Comparison of ENCODE assay signal across 8 cellular contexts in the genomic region with DNA sequence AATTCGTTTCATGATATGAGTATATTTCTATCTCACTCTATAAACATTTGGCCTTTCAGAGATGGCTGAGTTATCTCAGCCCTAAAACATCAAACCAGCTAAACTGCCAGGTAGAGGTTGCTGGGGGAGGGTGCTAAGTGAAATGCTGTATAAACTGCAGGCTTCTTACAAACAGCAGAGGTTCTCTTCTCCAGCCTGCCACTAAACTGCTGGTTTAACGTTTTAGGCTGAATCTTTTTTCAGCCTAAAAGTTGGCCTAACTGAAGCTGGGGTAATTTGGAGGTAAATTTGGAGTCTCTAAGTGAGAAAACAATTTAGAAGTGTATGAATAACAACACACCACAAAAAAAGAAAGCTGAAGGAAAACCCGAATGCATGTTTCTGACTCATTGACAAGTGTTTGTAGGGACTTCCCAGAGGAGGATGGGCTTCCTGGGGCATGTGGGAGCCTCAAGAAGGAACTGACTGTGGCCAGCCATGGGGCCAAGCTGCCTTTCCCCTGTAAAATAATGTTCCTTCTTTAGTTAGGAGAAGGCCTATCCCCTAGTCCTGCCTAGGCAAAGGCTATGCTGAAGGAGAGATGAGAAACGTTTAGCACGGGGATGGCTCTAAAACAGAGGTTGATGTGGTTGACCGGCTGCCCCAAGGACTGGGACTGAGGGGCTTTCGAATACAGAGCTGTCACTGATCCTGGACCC. TPM values are rescaled to one million over a fixed set of nuclear protein-coding genes. Genes with fewer than 3 reads are reported as not detected.
DNase-seq lines count a peak whose midpoint lies in the region; ATAC-seq, FAIRE-seq and TF ChIP-seq lines count a peak whose summit lies in the region.

No MANE protein-coding gene starts in this region.

- ATAC-seq in HG02840 (IDR thresholded peaks at IDR 0.05; ENCODE audit: low FRiP score, unreplicated experiment) (peak; percentile 46), psoas muscle (no peak)

- no peak overlapping the region for H3K56ac ChIP-seq in H1 (replicated peaks; ENCODE audit: insufficient read length, low read depth, low read length)

- no peak overlapping the region for H3K4ac ChIP-seq in H1 (replicated peaks; ENCODE audit: insufficient read length, low read depth, low read length)

- H3K79me1 ChIP-seq in H1 (ENCODE audit: low read depth, low read length), result no peaks in the 10 kb centered on the region

- H3K36me3 ChIP-seq in H1 (ENCODE audit: control insufficient read depth in 2 of 4, insufficient read depth in 4 of 4, low read length in 3 of 4), result no peaks in the 10 kb centered on the region
- H3K36me3 ChIP-seq in psoas muscle (ENCODE audit: insufficient read depth in 1 of 2, low read depth in 1 of 2), result no peaks in the 10 kb centered on the region

- no peak overlapping the region for H2AK5ac ChIP-seq in H1 (ENCODE audit: low read depth, low read length)

- POLR2A ChIA-PET in H1 (lab: Charles Lee; ENCODE audit: partially characterized antibody), result no interaction called here

- TF ChIP-seq CTCF in H1 (IDR thresholded peaks at IDR 0.05; ENCODE audit: control extremely low read depth in 1 of 3, insufficient read depth in 1 of 3, low read depth in 1 of 3, low read length in 3 of 3) (no peak), psoas muscle (IDR thresholded peaks at IDR 0.05) (no peak)

- no peak overlapping the region for H2BK20ac ChIP-seq in H1 (ENCODE audit: low read length)

- no peak for TF ChIP-seq POLR2A in H1 (IDR thresholded peaks at IDR 0.05; ENCODE audit: control extremely low read depth in 1 of 2, low read depth in 2 of 2, low read length in 2 of 2)

- H3K4me1 ChIP-seq in H1 (replicated peaks in 1 of 4; ENCODE audit: control insufficient read depth in 3 of 4, insufficient read depth in 4 of 4, low read length in 3 of 4), result peaks cover 0 to 4% (median under 1%) of the 10 kb centered on the region in 4 experiments; a peak in 3 of 7 replicates
- no peaks in the 10 kb centered on the region for H3K4me1 ChIP-seq in psoas muscle

- no peak overlapping the region for H4K91ac ChIP-seq in H1 (replicated peaks; ENCODE audit: insufficient read length, low read length)

- no peaks in the 10 kb centered on the region for H3K27me3 ChIP-seq in H1 (replicated peaks in 1 of 4; ENCODE audit: control insufficient read depth in 3 of 4, extremely low read depth in 1 of 4, insufficient read depth in 3 of 4, low read length in 3 of 4)
- H3K27me3 ChIP-seq in psoas muscle (ENCODE audit: insufficient read depth in 3 of 3, low read length in 2 of 3), result no peaks in the 10 kb centered on the region

- H3K14ac ChIP-seq in H1 (ENCODE audit: insufficient read length), result no peak overlapping the region

- TF ChIP-seq EP300 in H1 (IDR thresholded peaks at IDR 0.05; ENCODE audit: borderline replicate concordance in 1 of 2, low read depth in 2 of 2, low read length in 2 of 2), result no peak

- TF ChIP-seq RAD21 in H1 (IDR thresholded peaks at IDR 0.05 in 1 of 2, conservative IDR thresholded peaks at IDR 0.05 in 1 of 2; ENCODE audit: low read depth in 2 of 2, low read length in 2 of 2), result no peak

- H3K4me3 ChIP-seq in H1 (ENCODE audit: extremely low read depth in 1 of 4, insufficient read depth in 2 of 4, low read depth in 3 of 4, low read length in 4 of 4), result no peak overlapping the region
- H3K4me3 ChIP-seq in psoas muscle, result no peak overlapping the region

- no peaks in the 10 kb centered on the region for H4K20me1 ChIP-seq in H1 (replicated peaks in 1 of 2; ENCODE audit: control insufficient read depth in 1 of 2, insufficient read depth in 2 of 2, low read length in 2 of 2)

- H2AFZ ChIP-seq in H1 (ENCODE audit: low read length), result peak overlapping the region; percentile 63

- H3K27ac ChIP-seq in H1 (ENCODE audit: low read depth, low read length) (no peak overlapping the region), psoas muscle (no peak overlapping the region)

- 0 out of 7 replicates have a peak overlapping the region, but pooled peaks of 1 of the 4 experiments have one; percentile 21 for H3K9ac ChIP-seq in H1 (replicated peaks in 1 of 4; ENCODE audit: extremely low read depth in 1 of 4, low read depth in 3 of 4, low read length in 3 of 4)

- H2BK120ac ChIP-seq in H1 (replicated peaks; ENCODE audit: low read depth, low read length), result no peak overlapping the region

- no peak overlapping the region for H2BK15ac ChIP-seq in H1 (ENCODE audit: low read length)

- WGBS in H1 (ENCODE audit: extremely low coverage in 1 of 2, insufficient coverage in 1 of 2, insufficient read length in 1 of 2, insufficient replicate concordance in 2 of 2, low coverage in 1 of 2, low lambda C conversion rate in 2 of 2, missing lambda C conversion rate in 1 of 2), 2 experiments, result 78% methylated on average over 7 of the region's 7 CpGs; no CpG with 5 or more reads in 1 of the 2 experiments
- WGBS in psoas muscle, 3 donors, result 66 to 75% (median 71%) methylated on average over 7 of the region's 7 CpGs

- CTCF ChIA-PET in H1 (lab: Charles Lee; ENCODE audit: partially characterized antibody), result interaction anchor here (0.7 to 5.2 kb wide), 13 partner anchors 9 to 385 kb away, joined by 3 to 38 read pairs (median 4); no protein-coding TSS in a partner anchor

- no peaks in the 10 kb centered on the region for H3K23me2 ChIP-seq in H1 (ENCODE audit: low read depth, low read length)

- intact Hi-C loops in psoas muscle (cut with DNase I), result no loop called here

- H3K79me2 ChIP-seq in H1 (ENCODE audit: control insufficient read depth in 1 of 2, insufficient read depth in 2 of 2, low read length in 2 of 2), result no peaks in the 10 kb centered on the region

- no peak overlapping the region for H2BK12ac ChIP-seq in H1 (ENCODE audit: low read depth, low read length)

- no peak overlapping the region for H3K18ac ChIP-seq in H1 (ENCODE audit: extremely low read depth, low read length)

- no peak overlapping the region for H4K8ac ChIP-seq in H1 (ENCODE audit: extremely low read depth, insufficient read depth, low read length)

- no peak overlapping the region for H3K23ac ChIP-seq in H1 (ENCODE audit: insufficient read length)

- no peaks in the 10 kb centered on the region for H3K9me3 ChIP-seq in H1 (ENCODE audit: insufficient read depth in 2 of 2, low read depth in 1 of 2, low read length in 1 of 2)
- no peaks in the 10 kb centered on the region for H3K9me3 ChIP-seq in psoas muscle

- H4K5ac ChIP-seq in H1 (ENCODE audit: insufficient read length, low read depth, low read length), result no peak overlapping the region

- DNase-seq in GM18507 (ENCODE audit: extremely low spot score, insufficient read length, low read depth) (peak; percentile 22), T-helper 22 cell (ENCODE audit: low read depth) (peak; percentile 1), H1 (ENCODE audit: low read depth in 1 of 2, low spot score in 2 of 2) (no peak), psoas muscle (no peak), NAMALWA (ENCODE audit: low spot score) (no peak), NCI-H1417 treated with DMSO at 0.1 percent for 48 hours (lab: John Stamatoyannopoulos, UW) (no peak)
- peak; percentile 16 to 57 for DNase-seq in stimulated activated CD8-positive, alpha-beta memory T cell treated with anti-CD3 and anti-CD28 coated beads, Interleukin-7, amount 100 ng/mL, for 48 hours (ENCODE audit: extremely low read depth in 1 of 2, low read depth in 1 of 2)

- H2BK5ac ChIP-seq in H1 (ENCODE audit: low read depth, low read length), result no peak overlapping the region

- H3K4me2 ChIP-seq in H1 (ENCODE audit: insufficient read depth in 1 of 2, low read depth in 2 of 2, low read length in 2 of 2), result no peak overlapping the region; a peak in 1 of 4 replicates

- peak; percentile 82 for FAIRE-seq in GM18507 (lab: Jason Lieb, UNC)
- no peak for FAIRE-seq in H1 (lab: Jason Lieb, UNC)

TF ChIP-seq in H1, 55 proteins besides CTCF, POLR2A, EP300 and RAD21:
- TF ChIP-seq, protein P1, sequence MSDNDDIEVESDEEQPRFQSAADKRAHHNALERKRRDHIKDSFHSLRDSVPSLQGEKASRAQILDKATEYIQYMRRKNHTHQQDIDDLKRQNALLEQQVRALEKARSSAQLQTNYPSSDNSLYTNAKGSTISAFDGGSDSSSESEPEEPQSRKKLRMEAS (IDR thresholded peaks at IDR 0.05), result 0 out of 2 replicates have a peak, but pooled peaks have one; percentile 18
- TF ChIP-seq RBBP5 (IDR thresholded peaks at IDR 0.05; ENCODE audit: borderline replicate concordance, low read depth, low read length), result no peak
TF ChIP-seq in H1: peak in this region for 1.

RNA-seq across cellular contexts. Expression of a gene that starts 44.3 kb away (rescaled TPM):
- not detected in 2 replicates for total RNA-seq in H1 (2021; fragmentation: NEBNext Ultra II Directional; extraction: Animal tissue kit (Norgen Biotek cat#: 25700))
- 0.02 TPM in 1 of 2 replicates, not detected in the other for polyA plus RNA-seq in H1 (2011; rRNA removed)
- polyA plus RNA-seq in H1 (2011; cell fraction: cytosol; rRNA removed), result 0.01 TPM
- polyA plus RNA-seq in H1 (2011; cell fraction: nucleus; rRNA removed), result not detected
- not detected in 4 replicates for polyA plus RNA-seq in H1 (2012, experiment 1 of 2)
- polyA plus RNA-seq in H1 (2012, experiment 2 of 2), result not detected
- polyA plus RNA-seq in H1 (2013, experiment 1 of 2), result 0.02 TPM
- 0.02 TPM for polyA plus RNA-seq in H1 (2013, experiment 2 of 2)
- polyA minus RNA-seq in H1 (2011; rRNA and poly(A)+ RNA removed), result not detected in 2 replicates
- not detected for polyA minus RNA-seq in H1 (2011; cell fraction: cytosol; rRNA and poly(A)+ RNA removed)
- polyA minus RNA-seq in H1 (2011; cell fraction: nucleus; rRNA and poly(A)+ RNA removed), result not detected
- not detected for total RNA-seq in psoas muscle
- polyA plus RNA-seq in psoas muscle, result not detected

Comparison
In these comparisons a context has a peak if more than half of its experiments do, and no peak if none do; other contexts are left out.
1. DNase-seq: peak in GM18507 (single experiment), T-helper 22 cell (single experiment) and stimulated activated CD8-positive, alpha-beta memory T cell treated with anti-CD3 and anti-CD28 coated beads, Interleukin-7, amount 100 ng/mL, for 48 hours (2 of 2); none in H1 (0 of 2), psoas muscle (0 of 2), NAMALWA (single experiment) and NCI-H1417 treated with DMSO at 0.1 percent for 48 hours (single experiment).